18 cellular contexts compared by ENCODE assay signal in the genomic region with DNA sequence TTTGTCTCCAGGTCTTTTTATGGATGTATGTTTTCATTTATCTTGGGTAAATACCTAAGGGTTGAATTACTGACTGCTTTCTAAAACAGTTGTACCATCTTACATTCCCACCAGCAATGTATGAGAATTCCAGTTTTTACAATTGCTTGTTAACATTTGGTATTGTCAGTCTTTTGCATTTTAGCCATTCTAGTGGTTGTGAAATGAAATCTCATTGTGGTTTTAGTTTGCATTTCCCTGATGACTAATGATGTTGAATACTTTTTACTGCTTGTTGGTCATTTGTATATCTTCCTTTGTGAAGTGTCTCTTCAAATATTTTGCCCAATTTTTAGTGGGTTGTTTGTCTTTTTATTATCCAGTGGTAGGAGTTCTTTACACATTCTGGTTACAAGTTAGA.
DNase-seq lines count a peak whose midpoint lies in the region; ATAC-seq, FAIRE-seq and TF ChIP-seq lines count a peak whose summit lies in the region.
"Had no signal": no experiment of that assay in that cellular context is flagged by ENCODE, and none has a peak within 500 bp of the region (broad histone marks: within the 10 kb centered on the region; RNA-seq: fewer than 3 reads in every experiment).

No MANE protein-coding gene starts in this region.

- H3K36me3 ChIP-seq in breast epithelium (no peaks in the 10 kb centered on the region), kidney (ENCODE audit: control insufficient read depth in 1 of 2, insufficient read depth in 2 of 2, low read length in 2 of 2) (no peaks in the 10 kb centered on the region)
- H3K36me3 ChIP-seq: esophagus squamous epithelium, uterus had no signal

- H3K9me3 ChIP-seq in breast epithelium (no peaks in the 10 kb centered on the region), kidney (ENCODE audit: control insufficient read depth in 1 of 2, low read length in 2 of 2) (no peaks in the 10 kb centered on the region)
- H3K9me3 ChIP-seq: esophagus squamous epithelium, uterus had no signal

- CTCF ChIA-PET in MCF 10A (lab: Yijun Ruan, JAX) = no interaction called here
- CTCF ChIA-PET in T-cell (lab: Charles Lee) = no interaction called here

- intact Hi-C loops in MCF 10A (cut with micrococcal nuclease) (no loop called here), breast epithelium (cut with DNase I; ENCODE audit: low total_unique reads) (no loop called here), kidney (cut with DNase I) (no loop called here)

- no peak for TF ChIP-seq CTCF in MCF 10A (IDR thresholded peaks at IDR 0.05; ENCODE audit: unreplicated experiment)
- TF ChIP-seq CTCF in breast epithelium (IDR thresholded peaks at IDR 0.05) = no peak
- TF ChIP-seq CTCF in kidney (IDR thresholded peaks at IDR 0.05; ENCODE audit: borderline replicate concordance, extremely low read depth, insufficient read depth) = no peak

- no peaks in the 10 kb centered on the region for H3K36me3 Mint-ChIP-seq in MCF 10A (ENCODE audit: insufficient read depth, unreplicated experiment)
- H3K36me3 Mint-ChIP-seq in stimulated activated effector memory CD8-positive, alpha-beta T cell treated with anti-CD3 and anti-CD28 coated beads, Interleukin-12 subunit alpha, Interleukin-12 subunit beta, amount 100 ng/mL, for 72 hours = no peaks in the 10 kb centered on the region
- peaks cover 5% of the 10 kb centered on the region for H3K36me3 Mint-ChIP-seq in T-cell
- H3K36me3 Mint-ChIP-seq: activated naive CD4-positive, alpha-beta T cell treated with anti-CD3 and anti-CD28 coated beads, Interleukin-2, amount 10 ng/mL, durations not matched to agents 7 days and 5 days had no signal

- peak; percentile 39 for DNase-seq in MCF 10A (ENCODE audit: unreplicated experiment)
- DNase-seq in breast epithelium (ENCODE audit: low spot score in 2 of 2) = no peak
- DNase-seq in NCI-H526 treated with DMSO at 0.1 percent for 48 hours (lab: John Stamatoyannopoulos, UW) = peak; percentile 27
- DNase-seq in stimulated activated effector memory CD8-positive, alpha-beta T cell treated with anti-CD3 and anti-CD28 coated beads, Interleukin-12 subunit alpha, Interleukin-12 subunit beta, amount 100 ng/mL, for 72 hours (ENCODE audit: low spot score in 2 of 2) = no peak
- no peak for DNase-seq in T-cell
- DNase-seq in kidney = no peak
- DNase-seq: ACHN; activated naive CD4-positive, alpha-beta T cell treated with anti-CD3 and anti-CD28 coated beads, Interleukin-2, amount 10 ng/mL, durations not matched to agents 7 days and 5 days; DMS 273 treated with DMSO at 0.1 percent for 48 hours; esophagus squamous epithelium; H7; islet precursor cell; NCI-H1105 treated with DMSO at 0.1 percent for 48 hours; stimulated activated CD4-positive, alpha-beta T cell treated with anti-CD3 and anti-CD28 coated beads, Interleukin-2, amount 100 ng/mL, for 24 hours; T1000; uterus had no signal

- H3K27ac Mint-ChIP-seq in MCF 10A (ENCODE audit: low read depth, unreplicated experiment) (no peak overlapping the region), T-cell (no peak overlapping the region)
- no peak overlapping the region for H3K27ac Mint-ChIP-seq in stimulated activated effector memory CD8-positive, alpha-beta T cell treated with anti-CD3 and anti-CD28 coated beads, Interleukin-12 subunit alpha, Interleukin-12 subunit beta, amount 100 ng/mL, for 72 hours
- H3K27ac Mint-ChIP-seq: activated naive CD4-positive, alpha-beta T cell treated with anti-CD3 and anti-CD28 coated beads, Interleukin-2, amount 10 ng/mL, durations not matched to agents 7 days and 5 days had no signal

- ATAC-seq in stimulated activated effector memory CD8-positive, alpha-beta T cell treated with anti-CD3 and anti-CD28 coated beads, Interleukin-12 subunit alpha, Interleukin-12 subunit beta, amount 100 ng/mL, for 72 hours = peak; percentile 61
- ATAC-seq in T-cell (replicated peaks in 1 of 4) = no peak
- ATAC-seq in GM18870 (IDR thresholded peaks at IDR 0.05; ENCODE audit: unreplicated experiment) = no peak

- no peak overlapping the region for H3K27ac ChIP-seq in breast epithelium
- no peak overlapping the region for H3K27ac ChIP-seq in kidney (ENCODE audit: low read depth in 2 of 2, low read length in 2 of 2)
- H3K27ac ChIP-seq: esophagus squamous epithelium, uterus had no signal

- no peak overlapping the region for H3K4me3 Mint-ChIP-seq in MCF 10A (ENCODE audit: unreplicated experiment)
- no peak overlapping the region for H3K4me3 Mint-ChIP-seq in stimulated activated effector memory CD8-positive, alpha-beta T cell treated with anti-CD3 and anti-CD28 coated beads, Interleukin-12 subunit alpha, Interleukin-12 subunit beta, amount 100 ng/mL, for 72 hours
- no peak overlapping the region for H3K4me3 Mint-ChIP-seq in T-cell
- H3K4me3 Mint-ChIP-seq: activated naive CD4-positive, alpha-beta T cell treated with anti-CD3 and anti-CD28 coated beads, Interleukin-2, amount 10 ng/mL, durations not matched to agents 7 days and 5 days had no signal

- no TSS peak for BruUV-seq in MCF 10A (replicated peaks; lab: Mats Ljungman, UMichigan)

- no peaks in the 10 kb centered on the region for H3K9me3 Mint-ChIP-seq in MCF 10A (ENCODE audit: unreplicated experiment)
- H3K9me3 Mint-ChIP-seq in stimulated activated effector memory CD8-positive, alpha-beta T cell treated with anti-CD3 and anti-CD28 coated beads, Interleukin-12 subunit alpha, Interleukin-12 subunit beta, amount 100 ng/mL, for 72 hours = no peaks in the 10 kb centered on the region
- H3K9me3 Mint-ChIP-seq in T-cell = no peaks in the 10 kb centered on the region
- H3K9me3 Mint-ChIP-seq: activated naive CD4-positive, alpha-beta T cell treated with anti-CD3 and anti-CD28 coated beads, Interleukin-2, amount 10 ng/mL, durations not matched to agents 7 days and 5 days had no signal

- H3K9ac ChIP-seq in kidney (ENCODE audit: low read length in 2 of 2) = no peak overlapping the region

- TF ChIP-seq POLR2A in breast epithelium (IDR thresholded peaks at IDR 0.05) = no peak

- POLR2A ChIA-PET in MCF 10A (lab: Yijun Ruan, JAX) = no interaction called here
- POLR2A ChIA-PET in T-cell (lab: Charles Lee) = no interaction called here

- no peaks in the 10 kb centered on the region for H3K27me3 Mint-ChIP-seq in MCF 10A (ENCODE audit: insufficient read depth, unreplicated experiment)
- no peaks in the 10 kb centered on the region for H3K27me3 Mint-ChIP-seq in T-cell
- H3K27me3 Mint-ChIP-seq: activated naive CD4-positive, alpha-beta T cell treated with anti-CD3 and anti-CD28 coated beads, Interleukin-2, amount 10 ng/mL, durations not matched to agents 7 days and 5 days had no signal

- H3K4me3 ChIP-seq in breast epithelium (no peak overlapping the region), kidney (ENCODE audit: low read length in 2 of 2) (no peak overlapping the region)
- H3K4me3 ChIP-seq: esophagus squamous epithelium, uterus had no signal

- FAIRE-seq in endometrium (lab: Jason Lieb, UNC) (peak; percentile 87), kidney (lab: Jason Lieb, UNC) (no peak)

- H3K4me1 ChIP-seq in breast epithelium (no peaks in the 10 kb centered on the region), kidney (ENCODE audit: control insufficient read depth in 1 of 2, insufficient read depth in 1 of 2, low read depth in 1 of 2, low read length in 2 of 2) (no peaks in the 10 kb centered on the region)
- H3K4me1 ChIP-seq: esophagus squamous epithelium, uterus had no signal

- H3K4me1 Mint-ChIP-seq in MCF 10A (ENCODE audit: insufficient read depth, unreplicated experiment) = no peaks in the 10 kb centered on the region
- peaks cover 13% of the 10 kb centered on the region for H3K4me1 Mint-ChIP-seq in stimulated activated effector memory CD8-positive, alpha-beta T cell treated with anti-CD3 and anti-CD28 coated beads, Interleukin-12 subunit alpha, Interleukin-12 subunit beta, amount 100 ng/mL, for 72 hours
- H3K4me1 Mint-ChIP-seq in T-cell = no peaks in the 10 kb centered on the region
- H3K4me1 Mint-ChIP-seq: activated naive CD4-positive, alpha-beta T cell treated with anti-CD3 and anti-CD28 coated beads, Interleukin-2, amount 10 ng/mL, durations not matched to agents 7 days and 5 days had no signal

- no peaks in the 10 kb centered on the region for H3K27me3 ChIP-seq in breast epithelium
- H3K27me3 ChIP-seq: esophagus squamous epithelium, uterus had no signal

Comparison
In these comparisons a context has a peak if more than half of its experiments do, and no peak if none do; other contexts are left out.
1. DNase-seq: peak in MCF 10A (single experiment) and NCI-H526 treated with DMSO at 0.1 percent for 48 hours (single experiment); none in breast epithelium (0 of 2), stimulated activated effector memory CD8-positive, alpha-beta T cell treated with anti-CD3 and anti-CD28 coated beads, Interleukin-12 subunit alpha, Interleukin-12 subunit beta, amount 100 ng/mL, for 72 hours (0 of 2), T-cell (0 of 34) and kidney (single experiment).